In the genomic region with DNA sequence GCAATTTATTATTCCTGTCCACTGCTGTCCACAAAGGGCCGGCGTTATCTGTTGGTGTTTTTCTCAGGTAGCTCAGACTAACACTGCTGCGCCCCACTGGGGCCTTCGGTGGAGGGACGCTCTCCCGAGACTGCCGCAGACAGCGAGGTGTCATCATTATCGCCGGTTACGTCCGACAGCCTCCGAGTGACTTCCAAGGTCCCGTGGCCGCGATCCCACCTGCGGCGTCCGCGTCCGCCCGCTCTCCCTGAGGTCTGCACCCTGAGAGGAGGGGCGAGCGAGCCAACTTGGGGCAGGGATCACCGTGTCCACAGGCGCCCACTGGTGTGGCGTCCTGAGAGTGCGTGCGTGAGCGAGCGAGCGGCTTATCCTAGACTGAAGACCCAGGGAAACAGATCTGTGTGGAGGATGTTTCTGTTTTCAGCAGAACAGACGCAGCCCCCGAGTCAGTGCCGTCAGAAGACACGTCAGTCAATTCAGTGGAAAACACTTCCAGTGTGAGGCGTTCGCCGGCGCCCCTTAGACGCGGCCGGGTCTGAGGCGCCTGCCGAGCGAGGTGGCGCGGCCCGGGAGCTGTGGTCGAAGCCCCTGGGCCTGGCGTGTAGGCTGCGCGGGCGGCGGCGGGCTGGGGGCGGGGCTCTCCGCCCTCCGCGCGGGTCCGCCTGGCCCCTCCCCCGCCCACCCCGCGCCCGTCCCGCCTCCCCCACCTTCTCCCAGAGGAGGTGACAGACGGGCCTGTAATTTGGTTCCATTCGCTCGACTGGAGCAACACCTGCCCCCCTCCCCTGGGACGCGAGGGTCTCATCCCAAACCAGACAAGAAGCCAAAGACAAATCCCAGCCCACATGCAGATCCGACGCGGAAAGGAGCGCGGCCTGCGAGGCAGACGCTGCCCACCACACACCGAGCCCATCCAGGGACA, we compare ENCODE assay signal across 8 cellular contexts. TPM values are rescaled to one million over a fixed set of nuclear protein-coding genes. Genes with fewer than 3 reads are reported as not detected.
DNase-seq lines count a peak whose midpoint lies in the region; ATAC-seq, FAIRE-seq and TF ChIP-seq lines count a peak whose summit lies in the region.

No MANE protein-coding gene starts in this region.

- CTCF ChIA-PET in mammary epithelial cell (lab: Charles Lee; ENCODE audit: low non-redundant PET) = no interaction called here

- no peak for FAIRE-seq in kidney (lab: Jason Lieb, UNC)

- H3K9me3 ChIP-seq in mammary epithelial cell (replicated peaks; ENCODE audit: insufficient read depth, low read length) = no peaks in the 10 kb centered on the region
- no peaks in the 10 kb centered on the region for H3K9me3 ChIP-seq in kidney (ENCODE audit: control insufficient read depth in 1 of 2, low read length in 2 of 2)

- TF ChIP-seq CTCF in mammary epithelial cell (conservative IDR thresholded peaks at IDR 0.05 in 1 of 2, IDR thresholded peaks at IDR 0.05 in 1 of 2; ENCODE audit: extremely low read depth in 1 of 2, insufficient read depth in 1 of 2, low read depth in 1 of 2, low read length in 2 of 2) (no peak), kidney (IDR thresholded peaks at IDR 0.05; ENCODE audit: borderline replicate concordance, extremely low read depth, insufficient read depth) (no peak)

- H3K9ac ChIP-seq in mammary epithelial cell (ENCODE audit: insufficient read depth, low read length) (no peak overlapping the region), kidney (ENCODE audit: low read length in 2 of 2) (no peak overlapping the region)

- H3K27ac ChIP-seq in mammary epithelial cell (ENCODE audit: insufficient read depth, low read depth, low read length) (no peak overlapping the region), kidney (ENCODE audit: low read depth in 2 of 2, low read length in 2 of 2) (no peak overlapping the region)

- H3K79me2 ChIP-seq in mammary epithelial cell (ENCODE audit: insufficient read depth, low read length) = no peaks in the 10 kb centered on the region

- H3K4me2 ChIP-seq in mammary epithelial cell (ENCODE audit: insufficient read depth, low read depth, low read length) = peak overlapping the region; percentile 58

- no TSS peak for BruUV-seq in mammary epithelial cell (replicated peaks; lab: Mats Ljungman, UMichigan)

- H3K4me3 ChIP-seq in mammary epithelial cell (replicated peaks in 1 of 3; ENCODE audit: insufficient read depth in 1 of 3, low read depth in 2 of 3, low read length in 3 of 3) (peak overlapping the region in 2 of 3 experiments; percentile 20 to 26), kidney (ENCODE audit: low read length in 2 of 2) (peak overlapping the region; percentile 65 to 66)

- H3K9me3 Mint-ChIP-seq in stimulated activated memory B cell treated with anti-CD40 and anti-IgM and Interleukin-4, amounts not matched to agents 10 μg/mL and 1 μg/mL and 100 μg/mL, for 72 hours = no peaks in the 10 kb centered on the region

- peaks cover 9% of the 10 kb centered on the region for H3K4me1 ChIP-seq in mammary epithelial cell (ENCODE audit: insufficient read depth, low read length)
- H3K4me1 ChIP-seq in kidney (ENCODE audit: control insufficient read depth in 1 of 2, insufficient read depth in 1 of 2, low read depth in 1 of 2, low read length in 2 of 2) = peaks cover 0 to 4% of the 10 kb centered on the region in 2 donors

- no peaks in the 10 kb centered on the region for H3K36me3 Mint-ChIP-seq in stimulated activated memory B cell treated with anti-CD40 and anti-IgM and Interleukin-4, amounts not matched to agents 10 μg/mL and 1 μg/mL and 100 μg/mL, for 72 hours

- H3K27me3 ChIP-seq in mammary epithelial cell (ENCODE audit: insufficient read depth, low read length) = no peaks in the 10 kb centered on the region

- H3K27ac Mint-ChIP-seq in stimulated activated memory B cell treated with anti-CD40 and anti-IgM and Interleukin-4, amounts not matched to agents 10 μg/mL and 1 μg/mL and 100 μg/mL, for 72 hours = no peak overlapping the region

- no peaks in the 10 kb centered on the region for H4K20me1 ChIP-seq in mammary epithelial cell (ENCODE audit: insufficient read depth, low read length)

- peak overlapping the region; percentile 56 for H3K4me3 Mint-ChIP-seq in stimulated activated memory B cell treated with anti-CD40 and anti-IgM and Interleukin-4, amounts not matched to agents 10 μg/mL and 1 μg/mL and 100 μg/mL, for 72 hours

- peak; percentile 76 for ATAC-seq in Right ventricle myocardium inferior
- peak; percentile 25 for ATAC-seq in stimulated activated memory B cell treated with anti-CD40 and anti-IgM and Interleukin-4, amounts not matched to agents 10 μg/mL and 1 μg/mL and 100 μg/mL, for 72 hours
- ATAC-seq in HG03108 (IDR thresholded peaks at IDR 0.05; ENCODE audit: unreplicated experiment) = no peak
- ATAC-seq in HG02642 (IDR thresholded peaks at IDR 0.05; ENCODE audit: poor library complexity, unreplicated experiment) = no peak

- H3K4me1 Mint-ChIP-seq in stimulated activated memory B cell treated with anti-CD40 and anti-IgM and Interleukin-4, amounts not matched to agents 10 μg/mL and 1 μg/mL and 100 μg/mL, for 72 hours = no peaks in the 10 kb centered on the region

- WGBS in mammary epithelial cell (ENCODE audit: low coverage, missing lambda C conversion rate) = 63% methylated on average over 27 of the region's 80 CpGs

- dilution Hi-C loops in mammary epithelial cell (cut with HindIII; ENCODE audit: low sequenced_read_pairs) = no loop called here

- H2AFZ ChIP-seq in mammary epithelial cell (ENCODE audit: low read depth, low read length) = peak overlapping the region; percentile 86

- peak; percentile 77 for DNase-seq in Right ventricle myocardium inferior (ENCODE audit: missing footprints)
- no peak for DNase-seq in cardiac septum (ENCODE audit: low spot score)
- DNase-seq in mammary epithelial cell = no peak
- DNase-seq in kidney = no peak
- no peak for DNase-seq in hippocampal formation (lab: John Stamatoyannopoulos, UW)

- intact Hi-C loops in Right ventricle myocardium inferior (cut with DNase I) (no loop called here), cardiac septum (cut with DNase I) (no loop called here), mammary epithelial cell (cut with micrococcal nuclease) (no loop called here), kidney (cut with DNase I) (no loop called here)

- no peaks in the 10 kb centered on the region for H3K36me3 ChIP-seq in mammary epithelial cell (ENCODE audit: insufficient read depth, low read length)
- no peaks in the 10 kb centered on the region for H3K36me3 ChIP-seq in kidney (ENCODE audit: control insufficient read depth in 1 of 2, insufficient read depth in 2 of 2, low read length in 2 of 2)

- in situ Hi-C loops in mammary epithelial cell (cut with MboI; ENCODE audit: low sequenced_read_pairs in 2 of 2) = no loop called here

- peaks cover 86% of the 10 kb centered on the region for H3K27me3 Mint-ChIP-seq in stimulated activated memory B cell treated with anti-CD40 and anti-IgM and Interleukin-4, amounts not matched to agents 10 μg/mL and 1 μg/mL and 100 μg/mL, for 72 hours

RNA-seq across cellular contexts. Expression of gene NHLH2, which starts 12.6 kb away (rescaled TPM):
- total RNA-seq in Right ventricle myocardium inferior (not detected), cardiac septum (0.22 TPM), mammary epithelial cell (1 to 10 TPM in 1 of 2 donors, not detected in 1; 1.0 TPM), kidney (not detected)
- polyA plus RNA-seq in mammary epithelial cell (0.02 TPM), kidney (ENCODE audit: insufficient read depth, low read depth, low replicate concordance) (not detected)
- polyA minus RNA-seq in mammary epithelial cell = not detected

RNA-seq across cellular contexts. Expression of gene CASQ2, which starts 59.8 kb away (rescaled TPM):
- total RNA-seq in Right ventricle myocardium inferior = 912 TPM
- 1,254 TPM for total RNA-seq in cardiac septum
- total RNA-seq in mammary epithelial cell = not detected
- not detected for polyA plus RNA-seq in mammary epithelial cell
- not detected for polyA minus RNA-seq in mammary epithelial cell
- 2.3 TPM for total RNA-seq in kidney
- polyA plus RNA-seq in kidney (ENCODE audit: insufficient read depth, low read depth, low replicate concordance) = 2.6 TPM

Comparison
In these comparisons a context has a peak if more than half of its experiments do, and no peak if none do; other contexts are left out.
1. ATAC-seq: peak in Right ventricle myocardium inferior (single experiment) and stimulated activated memory B cell treated with anti-CD40 and anti-IgM and Interleukin-4, amounts not matched to agents 10 μg/mL and 1 μg/mL and 100 μg/mL, for 72 hours (single experiment); none in HG03108 (single experiment) and HG02642 (single experiment).
2. RNA of gene CASQ2, which starts 59.8 kb away (total RNA-seq): 1,254 TPM in cardiac septum (single experiment) and 912 TPM in Right ventricle myocardium inferior (single experiment); 2.3 TPM in kidney (single experiment) and not detected in mammary epithelial cell; every median in the first group is over 100 times any median in the second.